ENCODE assay signal across 31 cellular contexts in the genomic region with DNA sequence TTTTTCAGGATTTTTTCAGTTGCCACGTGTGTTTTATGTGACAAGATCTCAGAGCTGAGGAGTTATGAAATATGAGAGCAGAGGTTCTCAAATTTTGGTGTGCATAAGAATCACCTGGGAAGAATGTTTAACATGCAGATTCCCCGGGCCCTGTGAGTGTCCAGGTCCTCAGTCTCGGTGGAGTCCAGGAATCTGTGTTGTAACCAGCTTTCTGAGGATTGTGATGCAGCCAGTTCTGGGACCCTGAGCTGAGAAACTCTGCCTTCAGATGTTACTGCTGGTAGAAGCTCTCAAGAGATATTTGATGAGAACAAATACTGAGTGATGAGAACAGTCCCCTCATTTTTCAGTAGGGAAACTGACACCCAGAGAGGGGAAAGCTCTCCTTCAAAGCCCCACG.
"Had no signal": no experiment of that assay in that cellular context is flagged by ENCODE, and none has a peak within 500 bp of the region (broad histone marks: within the 10 kb centered on the region; RNA-seq: fewer than 3 reads in every experiment).

No MANE protein-coding gene starts in this region.

- H3K4me1 ChIP-seq: body of pancreas, esophagus squamous epithelium had no signal

- H3K36me3 ChIP-seq: esophagus squamous epithelium, WERI-Rb-1 had no signal

- H3K27me3 ChIP-seq: body of pancreas, esophagus squamous epithelium had no signal

- H3K9me3 ChIP-seq: body of pancreas, esophagus squamous epithelium had no signal

- H3K4me3 Mint-ChIP-seq: activated B cell treated with CpG ODN at 0.5 μM for 24 hours; activated CD8-positive, alpha-beta T cell treated with anti-CD3 and anti-CD28 coated beads for 36 hours; activated naive CD8-positive, alpha-beta T cell; activated T-cell treated with anti-CD3 and anti-CD28 coated beads, Interleukin-2, amount 50 U/mL, for 4 hours; activated T-helper 17 cell treated with anti-CD3 and anti-CD28 coated beads, Interleukin-2, amount 50 U/mL, for 72 hours; effector memory CD8-positive, alpha-beta T cell; T-helper 17 cell; T-helper 2 cell treated with Interferon-gamma antibody and Interleukin-4, amounts not matched to agents 5 μg/mL and 100 μg/mL, for 36 hours had no signal

- H3K27ac Mint-ChIP-seq: activated B cell treated with CpG ODN at 0.5 μM for 24 hours; activated CD8-positive, alpha-beta T cell treated with anti-CD3 and anti-CD28 coated beads for 36 hours; activated naive CD8-positive, alpha-beta T cell; T-helper 17 cell; T-helper 2 cell treated with Interferon-gamma antibody and Interleukin-4, amounts not matched to agents 5 μg/mL and 100 μg/mL, for 36 hours had no signal

- H3K27ac ChIP-seq: body of pancreas, epithelial cell of prostate, esophagus squamous epithelium, WERI-Rb-1 had no signal

- H3K27me3 Mint-ChIP-seq: activated B cell treated with CpG ODN at 0.5 μM for 24 hours; activated CD8-positive, alpha-beta T cell treated with anti-CD3 and anti-CD28 coated beads for 36 hours; activated naive CD8-positive, alpha-beta T cell; activated T-helper 17 cell treated with anti-CD3 and anti-CD28 coated beads, Interleukin-2, amount 50 U/mL, for 72 hours; effector memory CD8-positive, alpha-beta T cell; T-helper 17 cell had no signal

- DNase-seq: activated B cell treated with CpG ODN at 0.5 μM for 24 hours; activated CD4-positive, alpha-beta T cell treated with anti-CD3 and anti-CD28 coated beads for 48 hours; activated CD4-positive, alpha-beta T cell treated with anti-CD3 and anti-CD28 coated beads, Interleukin-2, amount 50 U/mL, for 1 hour; activated CD4-positive, alpha-beta T cell treated with anti-CD3 and anti-CD28 coated beads, Interleukin-2, amount 50 U/mL, for 48 hours; activated CD8-positive, alpha-beta memory T cell treated with anti-CD3 and anti-CD28 coated beads for 24 hours; activated CD8-positive, alpha-beta T cell treated with anti-CD3 and anti-CD28 coated beads for 36 hours; activated effector memory CD4-positive, alpha-beta T cell treated with Interleukin-2 at 50 U/mL for 16 hours; activated gamma-delta T cell treated with Interleukin-2 at 50 U/mL for 16 hours; activated naive CD4-positive, alpha-beta T cell treated with anti-CD3 and anti-CD28 coated beads, Interleukin-2, amount 50 U/mL, for 16 hours; activated naive CD4-positive, alpha-beta T cell treated with Interleukin-2 at 50 U/mL for 16 hours; activated T-cell treated with anti-CD3 and anti-CD28 coated beads, Interleukin-2, amount 50 U/mL, for 4 hours; amniotic stem cell; aorta; body of pancreas; caudate nucleus; cortex of kidney; dermis blood vessel endothelial cell; effector CD4-positive, alpha-beta T cell; effector memory CD8-positive, alpha-beta T cell; esophagus squamous epithelium; foreskin melanocyte; head of caudate nucleus; T-helper 1 cell; T-helper 17 cell; T1000; WERI-Rb-1 had no signal

- H3K4me3 ChIP-seq: body of pancreas, esophagus squamous epithelium had no signal

- FAIRE-seq: colon had no signal

- H3K9me3 Mint-ChIP-seq: activated B cell treated with CpG ODN at 0.5 μM for 24 hours; activated CD8-positive, alpha-beta T cell treated with anti-CD3 and anti-CD28 coated beads for 36 hours; activated T-cell treated with anti-CD3 and anti-CD28 coated beads, Interleukin-2, amount 50 U/mL, for 4 hours; activated T-helper 17 cell treated with anti-CD3 and anti-CD28 coated beads, Interleukin-2, amount 50 U/mL, for 72 hours; effector memory CD8-positive, alpha-beta T cell; T-helper 2 cell treated with Interferon-gamma antibody and Interleukin-4, amounts not matched to agents 5 μg/mL and 100 μg/mL, for 36 hours had no signal
